In genomic region chr22:27534720-27535125, GRCh38 we compare ENCODE assay signal across 16 cellular contexts.
DNase-seq lines count a peak whose midpoint lies in the region; ATAC-seq, FAIRE-seq and TF ChIP-seq lines count a peak whose summit lies in the region.
"Had no signal": no experiment of that assay in that cellular context is flagged by ENCODE, and none has a peak within 500 bp of the region (broad histone marks: within the 10 kb centered on the region; RNA-seq: fewer than 3 reads in every experiment).

No MANE protein-coding gene starts in this region.

- H3K27ac Mint-ChIP-seq in neural progenitor cell, result no peak overlapping the region
- H3K27ac Mint-ChIP-seq: WTC11 had no signal

- H3K27me3 ChIP-seq in adipocyte (replicated peaks; ENCODE audit: control insufficient read depth, insufficient read depth, low read length) (no peaks in the 10 kb centered on the region), neural progenitor cell (no peaks in the 10 kb centered on the region)

- H3K27me3 Mint-ChIP-seq in neural progenitor cell (ENCODE audit: insufficient read depth, low read depth), result peaks cover 16% of the 10 kb centered on the region

- H2AFZ ChIP-seq in neural progenitor cell (replicated peaks), result no peak overlapping the region

- H3K27ac ChIP-seq in neural progenitor cell, result no peak overlapping the region
- H3K27ac ChIP-seq: prostate gland had no signal

- no peak for ATAC-seq in GM21529 (IDR thresholded peaks at IDR 0.05; ENCODE audit: unreplicated experiment)
- ATAC-seq: WTC11 had no signal

- H3K9ac ChIP-seq in adipocyte (ENCODE audit: low read length) (no peak overlapping the region), neural progenitor cell (no peak overlapping the region)

- H3K4me1 ChIP-seq in adipocyte (ENCODE audit: control insufficient read depth, insufficient read depth, low read length) (peaks cover 47% of the 10 kb centered on the region), neural progenitor cell (peaks cover 12% of the 10 kb centered on the region)
- H3K4me1 ChIP-seq: prostate gland had no signal

- H3K79me2 ChIP-seq in neural progenitor cell (ENCODE audit: low read depth), result no peaks in the 10 kb centered on the region

- H3K36me3 ChIP-seq in adipocyte (ENCODE audit: control insufficient read depth, insufficient read depth, low read length, severe bottlenecking), result no peaks in the 10 kb centered on the region
- H3K36me3 ChIP-seq in neural progenitor cell, result no peaks in the 10 kb centered on the region
- H3K36me3 ChIP-seq: prostate gland had no signal

- H3K4me3 ChIP-seq in adipocyte (ENCODE audit: low read length) (no peak overlapping the region), neural progenitor cell (no peak overlapping the region)
- H3K4me3 ChIP-seq: prostate gland had no signal

- H3K4me3 Mint-ChIP-seq in neural progenitor cell, result no peak overlapping the region
- H3K4me3 Mint-ChIP-seq: WTC11 had no signal

- peaks cover 3% of the 10 kb centered on the region for H3F3A ChIP-seq in neural progenitor cell (ENCODE audit: low read depth)

- peaks cover 7% of the 10 kb centered on the region for H3K9me3 Mint-ChIP-seq in neural progenitor cell

- H3K4me1 Mint-ChIP-seq in neural progenitor cell, result peaks cover 42% of the 10 kb centered on the region

- peak; percentile 87 for DNase-seq in GM04503 (ENCODE audit: low read depth)
- peak; percentile 48 for DNase-seq in adipocyte (ENCODE audit: low read depth)
- DNase-seq in hepatic stellate cell (ENCODE audit: low spot score), result peak; percentile 28
- DNase-seq in urothelium cell line (ENCODE audit: low spot score), result no peak
- DNase-seq in neural progenitor cell (ENCODE audit: low spot score), result no peak
- DNase-seq in globus pallidus (ENCODE audit: low spot score), result no peak
- DNase-seq: activated CD8-positive, alpha-beta memory T cell treated with anti-CD3 and anti-CD28 coated beads for 24 hours; effector CD8-positive, alpha-beta T cell; glutamatergic neuron; NCI-H1436; NCI-H446 treated with DMSO at 0.1 percent for 48 hours had no signal

- FAIRE-seq in urothelium cell line (lab: Jason Lieb, UNC), result peak; percentile 84
- FAIRE-seq: GM19239, keratinocyte had no signal

- no peaks in the 10 kb centered on the region for H3K36me3 Mint-ChIP-seq in neural progenitor cell
- H3K36me3 Mint-ChIP-seq: WTC11 had no signal

- no peak overlapping the region for H3K4me2 ChIP-seq in neural progenitor cell

- H4K20me1 ChIP-seq in neural progenitor cell (ENCODE audit: low read depth), result no peaks in the 10 kb centered on the region

- no peak for TF ChIP-seq CTCF in neural progenitor cell (IDR thresholded peaks at IDR 0.05)

- peaks cover 9% of the 10 kb centered on the region for H3K9me3 ChIP-seq in adipocyte (ENCODE audit: control insufficient read depth, low read length)
- H3K9me3 ChIP-seq in neural progenitor cell (ENCODE audit: low read depth), result no peaks in the 10 kb centered on the region
- H3K9me3 ChIP-seq: prostate gland had no signal

Comparison
In these comparisons a context has a peak if more than half of its experiments do, and no peak if none do; other contexts are left out.
1. DNase-seq: peak in GM04503 (single experiment), adipocyte (single experiment) and hepatic stellate cell (single experiment); none in urothelium cell line (single experiment), neural progenitor cell (single experiment) and globus pallidus (single experiment).